10 cellular contexts compared by ENCODE assay signal in the genomic region with DNA sequence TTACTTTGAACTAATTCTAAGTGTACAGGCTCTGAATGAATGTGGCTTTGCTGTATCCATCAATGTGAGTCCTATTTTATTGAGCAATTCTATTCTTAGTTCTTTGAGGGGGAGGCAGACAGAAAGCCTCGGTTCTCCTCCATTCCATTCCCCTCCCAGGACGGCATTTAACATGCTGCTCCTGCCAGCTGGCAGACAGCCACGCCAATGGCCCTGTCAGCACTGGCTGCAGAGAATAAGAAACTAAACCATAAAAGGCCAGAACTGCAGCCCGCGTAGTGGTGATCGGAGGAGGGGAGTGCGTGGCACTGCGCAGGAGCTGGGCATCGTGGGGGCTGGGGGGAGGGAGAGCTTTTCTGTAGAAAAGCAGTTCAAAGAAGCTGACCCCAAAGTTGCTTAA.
A peak's percentile ranks its signal among the peaks of the same experiment; 100 is the strongest.
DNase-seq lines count a peak whose midpoint lies in the region; ATAC-seq and TF ChIP-seq lines count a peak whose summit lies in the region.
"Had no signal": no experiment of that assay in that cellular context is flagged by ENCODE, and none has a peak within 500 bp of the region (broad histone marks: within the 10 kb centered on the region; RNA-seq: fewer than 3 reads in every experiment).

No MANE protein-coding gene starts in this region.

- no peaks in the 10 kb centered on the region for H3K9me3 ChIP-seq in PC-3 (ENCODE audit: low read length)

- no peaks in the 10 kb centered on the region for H3K9me2 ChIP-seq in PC-3 (replicated peaks; ENCODE audit: low read length)

- DNase-seq in AG10803 (ENCODE audit: low read depth): peak; percentile 99
- peak; percentile 31 for DNase-seq in PC-3
- peak; percentile 99 for DNase-seq in fibroblast of pulmonary artery (ENCODE audit: low read depth)
- peak; percentile 96 for DNase-seq in non-pigmented ciliary epithelial cell (ENCODE audit: low read depth)
- no peak for DNase-seq in activated CD4-positive, alpha-beta T cell treated with anti-CD3 and anti-CD28 coated beads, Interleukin-2, amount 50 U/mL, for 4 hours
- DNase-seq in HPDE6-E6E7 (ENCODE audit: extremely low spot score): no peak
- DNase-seq in SKM-1 (lab: John Stamatoyannopoulos, UW; ENCODE audit: unreplicated experiment): no peak
- DNase-seq: activated naive CD8-positive, alpha-beta T cell treated with anti-CD3 and anti-CD28 coated beads for 36 hours; Kasumi-1 had no signal

- intact Hi-C loops in PC-3 (cut with micrococcal nuclease): no loop called here

- TF ChIP-seq CTCF in AG10803 (conservative IDR thresholded peaks at IDR 0.05; ENCODE audit: low read length) (no peak), PC-3 (conservative IDR thresholded peaks at IDR 0.05; ENCODE audit: low read depth, low read length) (no peak), fibroblast of pulmonary artery (IDR thresholded peaks at IDR 0.05; ENCODE audit: low read length, missing control alignments) (no peak)

- CTCF ChIA-PET in PC-3 (lab: Charles Lee): no interaction called here

- H3K4me3 ChIP-seq in AG10803 (ENCODE audit: low read length) (no peak overlapping the region), PC-3 (ENCODE audit: low read length) (no peak overlapping the region), fibroblast of pulmonary artery (replicated peaks; ENCODE audit: low read depth, low read length) (no peak overlapping the region)

- no peaks in the 10 kb centered on the region for H3F3A ChIP-seq in PC-3 (ENCODE audit: low read length, unreplicated experiment)

- H3K79me2 ChIP-seq in PC-3 (ENCODE audit: low read length): no peaks in the 10 kb centered on the region

- ATAC-seq in PC-3 (peak; percentile 19; the same call in 1 of the 2 replicates), GM18519 (IDR thresholded peaks at IDR 0.05; ENCODE audit: low FRiP score, unreplicated experiment) (no peak)

- no peak overlapping the region for H3K4me2 ChIP-seq in PC-3 (ENCODE audit: low read length)

- no peak overlapping the region for H2AFZ ChIP-seq in PC-3 (ENCODE audit: low read length)

- POLR2A ChIA-PET in PC-3 (lab: Charles Lee; ENCODE audit: unreplicated experiment): no interaction called here

- no peak overlapping the region for H3K9ac ChIP-seq in PC-3 (ENCODE audit: low read length)

- no peak overlapping the region for H3K27ac ChIP-seq in PC-3 (ENCODE audit: low read length)

- no peaks in the 10 kb centered on the region for H3K27me3 ChIP-seq in PC-3 (ENCODE audit: low read length)

- no TSS peak for BruUV-seq in PC-3 (replicated peaks; lab: Mats Ljungman, UMichigan)

- H4K20me1 ChIP-seq in PC-3 (ENCODE audit: low read length): no peaks in the 10 kb centered on the region

- no peaks in the 10 kb centered on the region for H3K36me3 ChIP-seq in PC-3 (ENCODE audit: low read depth, low read length)

- 0 out of 2 replicates have a peak, but pooled peaks cover 5% of the 10 kb centered on the region for H3K4me1 ChIP-seq in PC-3 (ENCODE audit: insufficient read depth, low read length)

Comparison
In these comparisons a context has a peak if more than half of its experiments do, and no peak if none do; other contexts are left out.
1. DNase-seq: peak in AG10803 (single experiment), PC-3 (single experiment), fibroblast of pulmonary artery (single experiment) and non-pigmented ciliary epithelial cell (single experiment); none in activated CD4-positive, alpha-beta T cell treated with anti-CD3 and anti-CD28 coated beads, Interleukin-2, amount 50 U/mL, for 4 hours (0 of 2), HPDE6-E6E7 (single experiment) and SKM-1 (single experiment).